ENCODE assay signal across 35 cellular contexts in genomic region chr5:180334176-180334575, GRCh38. TPM values are rescaled to one million over a fixed set of nuclear protein-coding genes. Genes with fewer than 3 reads are reported as not detected.
DNase-seq lines count a peak whose midpoint lies in the region; ATAC-seq, FAIRE-seq and TF ChIP-seq lines count a peak whose summit lies in the region.
"Had no signal": no experiment of that assay in that cellular context is flagged by ENCODE, and none has a peak within 500 bp of the region (broad histone marks: within the 10 kb centered on the region; RNA-seq: fewer than 3 reads in every experiment).

No MANE protein-coding gene starts in this region.

- ATAC-seq in RWPE2 (ENCODE audit: low read depth) = no peak
- no peak for ATAC-seq in GM18868 (IDR thresholded peaks at IDR 0.05; ENCODE audit: unreplicated experiment)
- ATAC-seq: left lobe of liver; sciatic nerve; stimulated activated effector memory CD8-positive, alpha-beta T cell treated with anti-CD3 and anti-CD28 coated beads, Interleukin-12 subunit alpha, Interleukin-12 subunit beta, amount 100 ng/mL, for 72 hours had no signal

- intact Hi-C loops in kidney (cut with DNase I) = no loop called here

- H3K27ac ChIP-seq in RWPE2 (ENCODE audit: poor library complexity, severe bottlenecking) (peak overlapping the region; percentile 9), kidney (ENCODE audit: low read depth in 2 of 2, low read length in 2 of 2) (no peak overlapping the region), subcutaneous abdominal adipose tissue (ENCODE audit: low read depth, low read length) (peak overlapping the region; percentile 69), tibial nerve (no peak overlapping the region)
- H3K27ac ChIP-seq: 22Rv1, cardiac muscle cell, HL-60, neutrophil, prostate gland, VCaP had no signal

- DNase-seq in NCI-H82 (lab: John Stamatoyannopoulos, UW) (peak; percentile 20), NCI-H82 treated with DMSO at 0.1 percent for 48 hours (lab: John Stamatoyannopoulos, UW; ENCODE audit: unreplicated experiment) (no peak), RWPE2 (ENCODE audit: low spot score) (peak; percentile 56), kidney (peak; percentile 37), H4 (ENCODE audit: low spot score) (no peak), tibial nerve (ENCODE audit: low spot score in 2 of 2) (no peak)
- DNase-seq: activated CD4-positive, alpha-beta T cell treated with anti-CD3 and anti-CD28 coated beads for 48 hours; activated naive CD4-positive, alpha-beta T cell treated with anti-CD3 and anti-CD28 coated beads, Interleukin-2, amount 50 U/mL, for 16 hours; Caco-2; cortex of kidney; effector memory CD4-positive, alpha-beta T cell; GF-D8; glutamatergic neuron; GOT3; Karpas-422; midbrain; naive B cell; NCI-H1417 treated with DMSO at 0.1 percent for 48 hours; NCI-H2029 treated with DMSO at 0.1 percent for 48 hours; NCI-H524; NK-92 treated with Interleukin-12 subunit alpha and Interleukin-12 subunit beta, amount 100 ng/mL, for 24 hours; SIG-M5 had no signal

- H3K36me3 ChIP-seq in RWPE2 (ENCODE audit: low read depth) (no peaks in the 10 kb centered on the region), kidney (ENCODE audit: control insufficient read depth in 1 of 2, insufficient read depth in 2 of 2, low read length in 2 of 2) (no peaks in the 10 kb centered on the region), subcutaneous abdominal adipose tissue (ENCODE audit: control insufficient read depth in 5 of 5, insufficient read depth in 5 of 5, low read length in 5 of 5) (peaks cover 0 to 30% (median 13%) of the 10 kb centered on the region in 5 donors), tibial nerve (peaks cover 0 to 70% (median 0%) of the 10 kb centered on the region in 3 donors)
- H3K36me3 ChIP-seq: neutrophil, prostate gland had no signal

- FAIRE-seq in kidney (lab: Jason Lieb, UNC) = no peak

- TF ChIP-seq CTCF in RWPE2 (IDR thresholded peaks at IDR 0.05; ENCODE audit: poor library complexity, severe bottlenecking) (no peak), kidney (IDR thresholded peaks at IDR 0.05; ENCODE audit: borderline replicate concordance, extremely low read depth, insufficient read depth) (no peak), tibial nerve (IDR thresholded peaks at IDR 0.05) (no peak)

- H3K9me3 ChIP-seq in RWPE2 (ENCODE audit: severe bottlenecking) (no peaks in the 10 kb centered on the region), kidney (ENCODE audit: control insufficient read depth in 1 of 2, low read length in 2 of 2) (no peaks in the 10 kb centered on the region), subcutaneous abdominal adipose tissue (ENCODE audit: control insufficient read depth in 5 of 5, low read length in 5 of 5) (no peaks in the 10 kb centered on the region), tibial nerve (no peaks in the 10 kb centered on the region)
- H3K9me3 ChIP-seq: Caco-2, neutrophil, prostate gland had no signal

- H3K9ac ChIP-seq in kidney (ENCODE audit: low read length in 2 of 2) = no peak overlapping the region
- H3K9ac ChIP-seq in subcutaneous abdominal adipose tissue (ENCODE audit: low read length in 5 of 5) = no peak overlapping the region

- H3K4me1 ChIP-seq in RWPE2 (ENCODE audit: insufficient read depth, poor library complexity, severe bottlenecking) (peaks cover 29% of the 10 kb centered on the region), kidney (ENCODE audit: control insufficient read depth in 1 of 2, insufficient read depth in 1 of 2, low read depth in 1 of 2, low read length in 2 of 2) (no peaks in the 10 kb centered on the region), subcutaneous abdominal adipose tissue (ENCODE audit: control insufficient read depth in 5 of 5, insufficient read depth in 5 of 5, low read length in 5 of 5) (peaks cover 13 to 27% (median 18%) of the 10 kb centered on the region in 5 donors), tibial nerve (peaks cover 0 to 10% (median 2%) of the 10 kb centered on the region in 4 donors)
- H3K4me1 ChIP-seq: Caco-2, prostate gland had no signal

- TF ChIP-seq POLR2A in tibial nerve (IDR thresholded peaks at IDR 0.05) = no peak

- no peak overlapping the region for H3K4me3 ChIP-seq in RWPE2 (ENCODE audit: severe bottlenecking)
- no peak overlapping the region for H3K4me3 ChIP-seq in kidney (ENCODE audit: low read length in 2 of 2)
- no peak overlapping the region for H3K4me3 ChIP-seq in subcutaneous abdominal adipose tissue (ENCODE audit: low read depth in 1 of 5, low read length in 5 of 5)
- H3K4me3 ChIP-seq in tibial nerve = no peak overlapping the region
- H3K4me3 ChIP-seq: cardiac muscle cell, prostate gland had no signal

- 90 to 96% methylated on average over 4 to 6 of the region's 6 CpGs for WGBS in tibial nerve, 2 donors

- TF ChIP-seq EP300 in tibial nerve (IDR thresholded peaks at IDR 0.05) = no peak

- H3K27me3 ChIP-seq in RWPE2 (ENCODE audit: insufficient read depth, poor library complexity, severe bottlenecking) (no peaks in the 10 kb centered on the region), subcutaneous abdominal adipose tissue (ENCODE audit: control insufficient read depth in 5 of 5, insufficient read depth in 4 of 5, low read length in 5 of 5) (peaks cover 0 to 16% (median 0%) of the 10 kb centered on the region in 5 donors), tibial nerve (no peaks in the 10 kb centered on the region)
- H3K27me3 ChIP-seq: cardiac muscle cell had no signal

RNA-seq across cellular contexts. Expression of gene GFPT2, which starts 19.0 kb away (rescaled TPM):
- total RNA-seq in kidney = 15.9 TPM
- 2.7 TPM for polyA plus RNA-seq in kidney (ENCODE audit: insufficient read depth, low read depth, low replicate concordance)
- total RNA-seq in H4 (2014; rRNA removed; shearing (Covaris generic)) = 16.4 and 18.8 TPM in 2 replicates
- 10 to 100 TPM; 36.1 to 64.5 (median 49.2) TPM for total RNA-seq in tibial nerve
- total RNA-seq: activated T-helper 2 cell treated with anti-CD3 and anti-CD28 coated beads, Interferon-gamma antibody, Interleukin-2, Interleukin-4, amounts not matched to agents 10 μg/mL and 5 μg/mL and 100 μg/mL, durations not matched to agents 14 hours and 24 hours and 36 hours had no signal
- polyA plus RNA-seq: CD14-positive monocyte had no signal

RNA-seq across cellular contexts. Expression of gene MAPK9, which starts 42.3 kb away (rescaled TPM):
- total RNA-seq in kidney (30.9 TPM), tibial nerve (10 to 100 TPM; 21.2 to 31.2 (median 27.5) TPM)
- 17.3 TPM for polyA plus RNA-seq in kidney (ENCODE audit: insufficient read depth, low read depth, low replicate concordance)
- total RNA-seq in H4 (2014; rRNA removed; shearing (Covaris generic)) = 30.2 and 34.3 TPM in 2 replicates

Comparison
In these comparisons a context has a peak if more than half of its experiments do, and no peak if none do; other contexts are left out.
1. DNase-seq: peak in NCI-H82 (single experiment), RWPE2 (single experiment) and kidney (single experiment); none in NCI-H82 treated with DMSO at 0.1 percent for 48 hours (single experiment), H4 (single experiment) and tibial nerve (0 of 2).
2. H3K27ac ChIP-seq: peak in RWPE2 (single experiment) and subcutaneous abdominal adipose tissue (single experiment); none in kidney (0 of 2) and tibial nerve (0 of 4).